ENCODE assay signal across 8 cellular contexts in genomic region chr2:30706534-30707303, GRCh38.
A peak's percentile ranks its signal among the peaks of the same experiment; 100 is the strongest.
DNase-seq lines count a peak whose midpoint lies in the region; ATAC-seq and TF ChIP-seq lines count a peak whose summit lies in the region.

No MANE protein-coding gene starts in this region.

- H3K27me3 ChIP-seq in hepatocyte (no peaks in the 10 kb centered on the region), spleen (replicated peaks in 1 of 7) (no peaks in the 10 kb centered on the region)

- peak; percentile 68 for ATAC-seq in GM18511 (IDR thresholded peaks at IDR 0.05; ENCODE audit: unreplicated experiment)
- no peak for ATAC-seq in HG02840 (IDR thresholded peaks at IDR 0.05; ENCODE audit: low FRiP score, unreplicated experiment)

- H3K27ac ChIP-seq in hepatocyte (no peak overlapping the region), spleen (no peak overlapping the region)

- WGBS in hepatocyte (ENCODE audit: low lambda C conversion rate, missing lambda C conversion rate) = 68% methylated on average over 12 of the region's 12 CpGs
- WGBS in spleen, 5 donors = 64 to 73% (median 67%) methylated on average over 12 of the region's 12 CpGs

- no peak overlapping the region for H3K4me2 ChIP-seq in hepatocyte

- TF ChIP-seq POLR2A in spleen (IDR thresholded peaks at IDR 0.05) = no peak

- no peaks in the 10 kb centered on the region for H4K20me1 ChIP-seq in hepatocyte (ENCODE audit: insufficient read depth, poor library complexity, severe bottlenecking)

- H3K36me3 ChIP-seq in hepatocyte (replicated peaks; ENCODE audit: insufficient read depth, low read depth) (no peaks in the 10 kb centered on the region), spleen (no peaks in the 10 kb centered on the region)

- intact Hi-C loops in spleen (cut with DNase I; ENCODE audit: low total_unique reads) = loop anchor here (2.0 to 5.0 kb wide), 2 partner anchors 494 to 542 kb away; no protein-coding TSS in a partner anchor

- H3K9me3 ChIP-seq in hepatocyte (ENCODE audit: low read depth) = peaks cover 9% of the 10 kb centered on the region
- H3K9me3 ChIP-seq in spleen = peaks cover 0 to 18% (median 15%) of the 10 kb centered on the region in 8 donors

- DNase-seq in A172 (ENCODE audit: low spot score) (peak; percentile 65), NCI-H1417 treated with DMSO at 0.1 percent for 48 hours (lab: John Stamatoyannopoulos, UW) (peak; percentile 31), T-helper 2 cell (peak; percentile 38 to 68 (median 51)), anterior cingulate cortex (lab: John Stamatoyannopoulos, UW) (peak in 42 of 58 donors; percentile 7 to 74 (median 28)), hepatocyte (ENCODE audit: low spot score) (peak; percentile 75), spleen (peak; percentile 91)

- H3K9me2 ChIP-seq in hepatocyte (replicated peaks; ENCODE audit: insufficient read depth) = no peaks in the 10 kb centered on the region

- H3K4me1 ChIP-seq in hepatocyte (ENCODE audit: insufficient read depth) (no peaks in the 10 kb centered on the region), spleen (peaks cover 0 to 26% (median 7%) of the 10 kb centered on the region in 6 donors)

- H3K4me3 ChIP-seq in hepatocyte (no peak overlapping the region), spleen (no peak overlapping the region)

- H2AFZ ChIP-seq in hepatocyte = no peak overlapping the region

- TF ChIP-seq CTCF in hepatocyte (IDR thresholded peaks at IDR 0.05; ENCODE audit: poor library complexity) = peak; percentile 84
- TF ChIP-seq CTCF in spleen (IDR thresholded peaks at IDR 0.05 in 8 of 11, conservative IDR thresholded peaks at IDR 0.05 in 3 of 11) = peak; percentile 62 to 92 (median 76)

- H3K79me2 ChIP-seq in hepatocyte = no peaks in the 10 kb centered on the region

Comparison
In these comparisons a context has a peak if more than half of its experiments do, and no peak if none do; other contexts are left out.
1. DNase-seq: peak in every context shown above with its lines; median percentile 91 in spleen; 75 in hepatocyte; 65 in A172; 51 in T-helper 2 cell; 31 in NCI-H1417 treated with DMSO at 0.1 percent for 48 hours; 28 in anterior cingulate cortex.